8 cellular contexts compared by ENCODE assay signal in genomic region chr19:29845576-29846176, GRCh38. TPM values are rescaled to one million over a fixed set of nuclear protein-coding genes. Genes with fewer than 3 reads are reported as not detected.
DNase-seq lines count a peak whose midpoint lies in the region; TF ChIP-seq lines count a peak whose summit lies in the region.

No MANE protein-coding gene starts in this region.

- H3K4me1 ChIP-seq in KMS-11 (ENCODE audit: low read depth, poor library complexity, severe bottlenecking), result peaks cover 8% of the 10 kb centered on the region
- H3K4me1 ChIP-seq in endocrine pancreas (ENCODE audit: control insufficient read depth, insufficient read depth, low read length), result no peaks in the 10 kb centered on the region
- H3K4me1 ChIP-seq in muscle layer of duodenum (ENCODE audit: control insufficient read depth in 1 of 2, insufficient read depth in 2 of 2, low read length in 2 of 2), result peaks cover 5 to 20% of the 10 kb centered on the region in 2 donors
- peaks cover 8% of the 10 kb centered on the region for H3K4me1 ChIP-seq in thymus (ENCODE audit: control insufficient read depth, insufficient read depth, low read length)

- H3K9me3 ChIP-seq in endocrine pancreas (ENCODE audit: control insufficient read depth, low read length), result no peaks in the 10 kb centered on the region
- no peaks in the 10 kb centered on the region for H3K9me3 ChIP-seq in muscle layer of duodenum (ENCODE audit: control insufficient read depth in 1 of 2, low read length in 2 of 2)
- no peaks in the 10 kb centered on the region for H3K9me3 ChIP-seq in thymus (ENCODE audit: control insufficient read depth)

- TF ChIP-seq CTCF in GM06990 (IDR thresholded peaks at IDR 0.05; ENCODE audit: insufficient read depth, low read length, poor library complexity, severe bottlenecking), result no peak
- no peak for TF ChIP-seq CTCF in KMS-11 (conservative IDR thresholded peaks at IDR 0.05; ENCODE audit: low read depth, low read length)
- no peak for TF ChIP-seq CTCF in VCaP (conservative IDR thresholded peaks at IDR 0.05)

- DNase-seq in GM06990 (ENCODE audit: extremely low read depth, insufficient read length), result no peak
- DNase-seq in cortex of kidney (lab: John Stamatoyannopoulos, UW), result no peak
- DNase-seq in NCI-H446 treated with DMSO at 0.1 percent for 48 hours (lab: John Stamatoyannopoulos, UW), result no peak

- peak overlapping the region; percentile 66 for H3K4me3 ChIP-seq in GM06990 (replicated peaks; ENCODE audit: low read depth, low read length)
- H3K4me3 ChIP-seq in KMS-11 (IDR thresholded peaks at IDR 0.05; ENCODE audit: insufficient read depth, low read depth, low read length), result no peak overlapping the region
- H3K4me3 ChIP-seq in endocrine pancreas (ENCODE audit: control insufficient read depth, insufficient read depth, low read length), result peak overlapping the region; percentile 50
- H3K4me3 ChIP-seq in muscle layer of duodenum (ENCODE audit: low read depth in 1 of 2, low read length in 2 of 2), result peak overlapping the region; percentile 78 to 91
- peak overlapping the region; percentile 92 for H3K4me3 ChIP-seq in thymus (ENCODE audit: low read length)

- H3K4me2 ChIP-seq in KMS-11, result peak overlapping the region; percentile 100

- 6% methylated on average over 22 of the region's 22 CpGs for WGBS in thymus

- H3K36me3 ChIP-seq in GM06990 (ENCODE audit: control insufficient read depth, insufficient read depth, low read length) (no peaks in the 10 kb centered on the region), KMS-11 (ENCODE audit: insufficient read depth) (no peaks in the 10 kb centered on the region), endocrine pancreas (ENCODE audit: control insufficient read depth, insufficient read depth, low read length) (no peaks in the 10 kb centered on the region), muscle layer of duodenum (ENCODE audit: control insufficient read depth in 1 of 2, insufficient read depth in 2 of 2, low read length in 2 of 2) (no peaks in the 10 kb centered on the region), thymus (ENCODE audit: control insufficient read depth, insufficient read depth) (no peaks in the 10 kb centered on the region)

- H3K27me3 ChIP-seq in GM06990 (replicated peaks; ENCODE audit: control insufficient read depth, insufficient read depth, low read length) (no peaks in the 10 kb centered on the region), KMS-11 (ENCODE audit: insufficient read depth, low read depth) (peaks cover 31% of the 10 kb centered on the region), endocrine pancreas (ENCODE audit: control insufficient read depth, insufficient read depth, low read length) (no peaks in the 10 kb centered on the region), muscle layer of duodenum (ENCODE audit: low read depth, low read length) (no peaks in the 10 kb centered on the region), thymus (ENCODE audit: control insufficient read depth, insufficient read depth) (peaks cover 27% of the 10 kb centered on the region)

- H3K27ac ChIP-seq in KMS-11 (no peak overlapping the region), VCaP (peak overlapping the region; percentile 78), muscle layer of duodenum (ENCODE audit: low read length) (peak overlapping the region; percentile 77), thymus (ENCODE audit: low read depth) (peak overlapping the region; percentile 33)

- H3K9ac ChIP-seq in KMS-11 (peak overlapping the region; percentile 29; the same call in 1 of the 2 replicates), endocrine pancreas (ENCODE audit: control insufficient read depth, insufficient read depth, low read length) (peak overlapping the region; percentile 73)

- H2AFZ ChIP-seq in KMS-11 (ENCODE audit: low read depth), result peak overlapping the region; percentile 98

- H4K20me1 ChIP-seq in KMS-11 (ENCODE audit: insufficient read depth), result no peaks in the 10 kb centered on the region

- no peaks in the 10 kb centered on the region for H3K79me2 ChIP-seq in KMS-11 (ENCODE audit: insufficient read depth, low read depth)

RNA-seq across cellular contexts. Expression of gene CCNE1, which starts 33.9 kb away (rescaled TPM):
- polyA plus RNA-seq in thymus, result 3.4 TPM
